12 cellular contexts compared by ENCODE assay signal in genomic region chrX:15158350-15158735, GRCh38.
DNase-seq lines count a peak whose midpoint lies in the region; ATAC-seq and TF ChIP-seq lines count a peak whose summit lies in the region.
"Had no signal": no experiment of that assay in that cellular context is flagged by ENCODE, and none has a peak within 500 bp of the region (broad histone marks: within the 10 kb centered on the region; RNA-seq: fewer than 3 reads in every experiment).

No MANE protein-coding gene starts in this region.

- peak; percentile 9 for ATAC-seq in HG02759 (IDR thresholded peaks at IDR 0.05; ENCODE audit: unreplicated experiment)
- ATAC-seq in activated CD8-positive, alpha-beta T cell treated with anti-CD3 and anti-CD28 coated beads for 36 hours: peak; percentile 3
- ATAC-seq: Right ventricle myocardium inferior had no signal

- POLR2A ChIA-PET in activated CD8-positive, alpha-beta T cell treated with anti-CD3 and anti-CD28 coated beads for 36 hours (lab: Charles Lee): interaction anchor here (1.2 kb wide), 1 partner anchor 16 kb away, joined by 5 read pairs; no protein-coding TSS in a partner anchor

- DNase-seq in activated naive CD4-positive, alpha-beta T cell treated with Interleukin-2 at 50 U/mL for 16 hours: no peak
- DNase-seq in activated CD8-positive, alpha-beta T cell treated with anti-CD3 and anti-CD28 coated beads for 36 hours: no peak
- DNase-seq in KG1 (lab: John Stamatoyannopoulos, UW) (no peak), NCI-H2196 treated with DMSO at 0.1 percent for 48 hours (lab: John Stamatoyannopoulos, UW; ENCODE audit: unreplicated experiment) (no peak), type B pancreatic cell (ENCODE audit: extremely low spot score, unreplicated experiment) (no peak), SKM-1 treated with dmso at 0.1 percent for 144 hours (lab: John Stamatoyannopoulos, UW; ENCODE audit: unreplicated experiment) (no peak)
- DNase-seq: AML-193, HFFc6, NCI-H510A had no signal

- intact Hi-C loops in activated CD8-positive, alpha-beta T cell treated with anti-CD3 and anti-CD28 coated beads for 36 hours (cut with micrococcal nuclease): loop anchor here (2.0 to 10.0 kb wide), 2 partner anchors 46 to 86 kb away; no protein-coding TSS in a partner anchor

- CTCF ChIA-PET in activated CD8-positive, alpha-beta T cell treated with anti-CD3 and anti-CD28 coated beads for 36 hours (lab: Charles Lee): interaction anchor here (1.7 kb wide), 1 partner anchor 44 kb away, joined by 5 read pairs; no protein-coding TSS in a partner anchor

- peaks cover 53% of the 10 kb centered on the region for H3K4me1 Mint-ChIP-seq in activated naive CD4-positive, alpha-beta T cell treated with anti-CD3 and anti-CD28 coated beads, Interleukin-2, amount 50 U/mL, for 24 hours
- H3K4me1 Mint-ChIP-seq in activated CD8-positive, alpha-beta T cell treated with anti-CD3 and anti-CD28 coated beads for 36 hours (ENCODE audit: low read depth): peaks cover 33% of the 10 kb centered on the region
- H3K4me1 Mint-ChIP-seq in type B pancreatic cell (ENCODE audit: unreplicated experiment): no peaks in the 10 kb centered on the region

- no peaks in the 10 kb centered on the region for H3K27me3 Mint-ChIP-seq in activated naive CD4-positive, alpha-beta T cell treated with anti-CD3 and anti-CD28 coated beads, Interleukin-2, amount 50 U/mL, for 24 hours
- no peaks in the 10 kb centered on the region for H3K27me3 Mint-ChIP-seq in activated CD8-positive, alpha-beta T cell treated with anti-CD3 and anti-CD28 coated beads for 36 hours
- no peaks in the 10 kb centered on the region for H3K27me3 Mint-ChIP-seq in type B pancreatic cell

- H3K36me3 Mint-ChIP-seq in activated naive CD4-positive, alpha-beta T cell treated with anti-CD3 and anti-CD28 coated beads, Interleukin-2, amount 50 U/mL, for 24 hours: no peaks in the 10 kb centered on the region
- H3K36me3 Mint-ChIP-seq in activated CD8-positive, alpha-beta T cell treated with anti-CD3 and anti-CD28 coated beads for 36 hours (ENCODE audit: low read depth): peaks cover 3% of the 10 kb centered on the region
- no peaks in the 10 kb centered on the region for H3K36me3 Mint-ChIP-seq in type B pancreatic cell

- peak overlapping the region; percentile 95 for H3K27ac Mint-ChIP-seq in activated naive CD4-positive, alpha-beta T cell treated with anti-CD3 and anti-CD28 coated beads, Interleukin-2, amount 50 U/mL, for 24 hours
- peak overlapping the region; percentile 89 for H3K27ac Mint-ChIP-seq in activated CD8-positive, alpha-beta T cell treated with anti-CD3 and anti-CD28 coated beads for 36 hours
- no peak overlapping the region for H3K27ac Mint-ChIP-seq in type B pancreatic cell
- H3K27ac Mint-ChIP-seq: HFFc6 had no signal

- H3K4me3 Mint-ChIP-seq in activated naive CD4-positive, alpha-beta T cell treated with anti-CD3 and anti-CD28 coated beads, Interleukin-2, amount 50 U/mL, for 24 hours: peak overlapping the region; percentile 85
- H3K4me3 Mint-ChIP-seq in activated CD8-positive, alpha-beta T cell treated with anti-CD3 and anti-CD28 coated beads for 36 hours: peak overlapping the region; percentile 65
- H3K4me3 Mint-ChIP-seq in type B pancreatic cell: no peak overlapping the region
- H3K4me3 Mint-ChIP-seq: HFFc6 had no signal

- no peaks in the 10 kb centered on the region for H3K9me3 Mint-ChIP-seq in activated naive CD4-positive, alpha-beta T cell treated with anti-CD3 and anti-CD28 coated beads, Interleukin-2, amount 50 U/mL, for 24 hours
- H3K9me3 Mint-ChIP-seq in activated CD8-positive, alpha-beta T cell treated with anti-CD3 and anti-CD28 coated beads for 36 hours: peaks cover under 1% of the 10 kb centered on the region
- no peaks in the 10 kb centered on the region for H3K9me3 Mint-ChIP-seq in type B pancreatic cell
- H3K9me3 Mint-ChIP-seq: HFFc6 had no signal

- no peak for TF ChIP-seq CTCF in activated CD8-positive, alpha-beta T cell treated with anti-CD3 and anti-CD28 coated beads for 36 hours (IDR thresholded peaks at IDR 0.05)
- TF ChIP-seq CTCF in type B pancreatic cell (conservative IDR thresholded peaks at IDR 0.05): no peak
